In the genomic region with DNA sequence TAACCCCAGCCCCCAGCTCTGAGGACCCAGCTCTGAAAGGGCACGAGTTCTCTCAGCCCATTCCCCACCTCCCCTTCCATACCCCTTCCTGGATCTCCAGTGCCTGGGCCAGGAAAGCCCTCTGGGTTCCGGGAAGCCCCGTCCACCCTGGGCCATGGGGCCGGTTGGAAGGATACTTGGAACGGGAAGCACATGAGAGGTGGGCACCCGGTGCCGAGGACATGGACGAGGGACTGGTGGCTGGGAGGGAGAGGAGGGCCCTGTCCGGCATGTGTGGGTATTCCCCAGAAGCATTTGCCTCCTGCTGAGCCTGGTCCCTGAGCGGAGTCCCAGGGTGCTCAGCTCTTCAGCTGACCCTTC, we compare ENCODE assay signal across 2 cellular contexts.
TF ChIP-seq lines count a peak whose summit lies in the region.

No MANE protein-coding gene starts in this region.

TF ChIP-seq in liver, 16 proteins besides CTCF, POLR2A, EP300 and RAD21:
- TF ChIP-seq, protein P1, sequence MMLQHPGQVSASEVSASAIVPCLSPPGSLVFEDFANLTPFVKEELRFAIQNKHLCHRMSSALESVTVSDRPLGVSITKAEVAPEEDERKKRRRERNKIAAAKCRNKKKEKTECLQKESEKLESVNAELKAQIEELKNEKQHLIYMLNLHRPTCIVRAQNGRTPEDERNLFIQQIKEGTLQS (IDR thresholded peaks at IDR 0.05), result no peak
- TF ChIP-seq, protein P2, sequence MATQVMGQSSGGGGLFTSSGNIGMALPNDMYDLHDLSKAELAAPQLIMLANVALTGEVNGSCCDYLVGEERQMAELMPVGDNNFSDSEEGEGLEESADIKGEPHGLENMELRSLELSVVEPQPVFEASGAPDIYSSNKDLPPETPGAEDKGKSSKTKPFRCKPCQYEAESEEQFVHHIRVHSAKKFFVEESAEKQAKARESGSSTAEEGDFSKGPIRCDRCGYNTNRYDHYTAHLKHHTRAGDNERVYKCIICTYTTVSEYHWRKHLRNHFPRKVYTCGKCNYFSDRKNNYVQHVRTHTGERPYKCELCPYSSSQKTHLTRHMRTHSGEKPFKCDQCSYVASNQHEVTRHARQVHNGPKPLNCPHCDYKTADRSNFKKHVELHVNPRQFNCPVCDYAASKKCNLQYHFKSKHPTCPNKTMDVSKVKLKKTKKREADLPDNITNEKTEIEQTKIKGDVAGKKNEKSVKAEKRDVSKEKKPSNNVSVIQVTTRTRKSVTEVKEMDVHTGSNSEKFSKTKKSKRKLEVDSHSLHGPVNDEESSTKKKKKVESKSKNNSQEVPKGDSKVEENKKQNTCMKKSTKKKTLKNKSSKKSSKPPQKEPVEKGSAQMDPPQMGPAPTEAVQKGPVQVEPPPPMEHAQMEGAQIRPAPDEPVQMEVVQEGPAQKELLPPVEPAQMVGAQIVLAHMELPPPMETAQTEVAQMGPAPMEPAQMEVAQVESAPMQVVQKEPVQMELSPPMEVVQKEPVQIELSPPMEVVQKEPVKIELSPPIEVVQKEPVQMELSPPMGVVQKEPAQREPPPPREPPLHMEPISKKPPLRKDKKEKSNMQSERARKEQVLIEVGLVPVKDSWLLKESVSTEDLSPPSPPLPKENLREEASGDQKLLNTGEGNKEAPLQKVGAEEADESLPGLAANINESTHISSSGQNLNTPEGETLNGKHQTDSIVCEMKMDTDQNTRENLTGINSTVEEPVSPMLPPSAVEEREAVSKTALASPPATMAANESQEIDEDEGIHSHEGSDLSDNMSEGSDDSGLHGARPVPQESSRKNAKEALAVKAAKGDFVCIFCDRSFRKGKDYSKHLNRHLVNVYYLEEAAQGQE (IDR thresholded peaks at IDR 0.05), result no peak
- no peak for TF ChIP-seq SP1 (IDR thresholded peaks at IDR 0.05)
- TF ChIP-seq GABPA (IDR thresholded peaks at IDR 0.05 in 1 of 2, conservative IDR thresholded peaks at IDR 0.05 in 1 of 2), result no peak
- TF ChIP-seq JUND (IDR thresholded peaks at IDR 0.05), result no peak
- TF ChIP-seq HNF4A (conservative IDR thresholded peaks at IDR 0.05), result no peak
- TF ChIP-seq HNF4G (IDR thresholded peaks at IDR 0.05), result no peak
- no peak for TF ChIP-seq EGR1 (IDR thresholded peaks at IDR 0.05; ENCODE audit: low read depth in 2 of 2)
- TF ChIP-seq, protein P3, sequence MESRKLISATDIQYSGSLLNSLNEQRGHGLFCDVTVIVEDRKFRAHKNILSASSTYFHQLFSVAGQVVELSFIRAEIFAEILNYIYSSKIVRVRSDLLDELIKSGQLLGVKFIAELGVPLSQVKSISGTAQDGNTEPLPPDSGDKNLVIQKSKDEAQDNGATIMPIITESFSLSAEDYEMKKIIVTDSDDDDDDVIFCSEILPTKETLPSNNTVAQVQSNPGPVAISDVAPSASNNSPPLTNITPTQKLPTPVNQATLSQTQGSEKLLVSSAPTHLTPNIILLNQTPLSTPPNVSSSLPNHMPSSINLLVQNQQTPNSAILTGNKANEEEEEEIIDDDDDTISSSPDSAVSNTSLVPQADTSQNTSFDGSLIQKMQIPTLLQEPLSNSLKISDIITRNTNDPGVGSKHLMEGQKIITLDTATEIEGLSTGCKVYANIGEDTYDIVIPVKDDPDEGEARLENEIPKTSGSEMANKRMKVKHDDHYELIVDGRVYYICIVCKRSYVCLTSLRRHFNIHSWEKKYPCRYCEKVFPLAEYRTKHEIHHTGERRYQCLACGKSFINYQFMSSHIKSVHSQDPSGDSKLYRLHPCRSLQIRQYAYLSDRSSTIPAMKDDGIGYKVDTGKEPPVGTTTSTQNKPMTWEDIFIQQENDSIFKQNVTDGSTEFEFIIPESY (IDR thresholded peaks at IDR 0.05), result no peak
- no peak for TF ChIP-seq TAF1 (conservative IDR thresholded peaks at IDR 0.05)
- no peak for TF ChIP-seq NR2F2 (IDR thresholded peaks at IDR 0.05)
- no peak for TF ChIP-seq RXRA (IDR thresholded peaks at IDR 0.05)
- no peak for TF ChIP-seq YY1 (IDR thresholded peaks at IDR 0.05)
- TF ChIP-seq, protein P4, sequence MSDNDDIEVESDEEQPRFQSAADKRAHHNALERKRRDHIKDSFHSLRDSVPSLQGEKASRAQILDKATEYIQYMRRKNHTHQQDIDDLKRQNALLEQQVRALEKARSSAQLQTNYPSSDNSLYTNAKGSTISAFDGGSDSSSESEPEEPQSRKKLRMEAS (IDR thresholded peaks at IDR 0.05), result no peak
- no peak for TF ChIP-seq FOXA2 (IDR thresholded peaks at IDR 0.05)
- no peak for TF ChIP-seq FOXA1 (IDR thresholded peaks at IDR 0.05)

TF ChIP-seq in HepG2, 621 proteins besides CTCF, POLR2A, EP300 and RAD21:
- no peak for TF ChIP-seq HNF4G (IDR thresholded peaks at IDR 0.05; ENCODE audit: borderline replicate concordance, low read depth, low read length)
- no peak for TF ChIP-seq HNF4G (CRISPR knock-in tag; IDR thresholded peaks at IDR 0.05; ENCODE audit: borderline replicate concordance, low read depth)
- no peak for TF ChIP-seq NFATC3 (CRISPR knock-in tag; IDR thresholded peaks at IDR 0.05)
- no peak for TF ChIP-seq ZNF460 (CRISPR knock-in tag; IDR thresholded peaks at IDR 0.05; ENCODE audit: borderline replicate concordance)
- TF ChIP-seq ZNF761 (CRISPR knock-in tag; conservative IDR thresholded peaks at IDR 0.05), result no peak
